Comparison of ENCODE assay signal across 1 cellular context in the genomic region with DNA sequence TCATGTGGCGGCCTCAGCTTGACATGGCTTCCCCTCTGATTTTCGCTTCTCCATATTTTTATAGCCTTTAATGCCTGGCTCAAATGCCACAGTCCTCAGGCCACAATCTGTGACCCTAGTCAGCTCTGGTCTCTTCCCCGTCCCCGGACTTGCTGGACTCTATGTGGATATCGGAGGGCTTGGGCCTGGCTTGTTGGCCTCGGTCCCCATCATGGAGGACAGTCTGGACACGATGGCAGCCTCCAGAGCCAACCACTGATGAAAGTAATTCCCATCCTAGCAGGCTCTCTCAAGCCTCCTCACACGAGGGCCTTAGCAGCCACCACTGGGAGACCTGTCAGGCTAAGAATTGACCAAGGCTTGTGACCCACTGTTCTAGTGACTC.
TF ChIP-seq lines count a peak whose summit lies in the region.

No MANE protein-coding gene starts in this region.

TF ChIP-seq in IMR-90, 13 proteins besides CTCF, POLR2A, EP300 and RAD21:
- TF ChIP-seq CHD1 (IDR thresholded peaks at IDR 0.05; ENCODE audit: low read depth, low read length): no peak
- no peak for TF ChIP-seq MXI1 (IDR thresholded peaks at IDR 0.05; ENCODE audit: borderline replicate concordance, low read depth, low read length)
- TF ChIP-seq, protein P1, sequence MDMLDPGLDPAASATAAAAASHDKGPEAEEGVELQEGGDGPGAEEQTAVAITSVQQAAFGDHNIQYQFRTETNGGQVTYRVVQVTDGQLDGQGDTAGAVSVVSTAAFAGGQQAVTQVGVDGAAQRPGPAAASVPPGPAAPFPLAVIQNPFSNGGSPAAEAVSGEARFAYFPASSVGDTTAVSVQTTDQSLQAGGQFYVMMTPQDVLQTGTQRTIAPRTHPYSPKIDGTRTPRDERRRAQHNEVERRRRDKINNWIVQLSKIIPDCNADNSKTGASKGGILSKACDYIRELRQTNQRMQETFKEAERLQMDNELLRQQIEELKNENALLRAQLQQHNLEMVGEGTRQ (IDR thresholded peaks at IDR 0.05; ENCODE audit: low read depth, low read length): no peak
- TF ChIP-seq CEBPB (IDR thresholded peaks at IDR 0.05; ENCODE audit: low read depth, low read length): no peak
